In the genomic region with DNA sequence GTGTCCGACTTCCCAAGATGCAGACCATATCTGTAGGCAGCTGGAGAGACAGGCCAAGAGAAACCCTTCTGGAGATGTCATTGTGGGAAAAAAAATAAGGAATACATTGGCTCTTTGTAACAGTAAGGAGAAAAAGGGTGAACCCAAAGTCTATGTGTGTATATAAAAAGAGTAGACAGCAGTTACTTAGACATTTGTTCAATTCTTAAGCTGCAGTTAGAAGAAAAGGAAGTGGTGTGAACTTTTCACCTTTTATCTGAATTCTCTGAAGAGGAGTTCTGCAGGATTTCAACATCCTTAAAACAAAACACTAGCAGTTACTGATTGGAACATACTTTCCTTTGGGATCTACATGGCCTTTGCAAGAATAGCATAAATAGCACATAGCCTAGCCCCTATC, we compare ENCODE assay signal across 9 cellular contexts. TPM values are rescaled to one million over a fixed set of nuclear protein-coding genes. Genes with fewer than 3 reads are reported as not detected.
DNase-seq lines count a peak whose midpoint lies in the region; ATAC-seq and TF ChIP-seq lines count a peak whose summit lies in the region.
"Had no signal": no experiment of that assay in that cellular context is flagged by ENCODE, and none has a peak within 500 bp of the region (broad histone marks: within the 10 kb centered on the region; RNA-seq: fewer than 3 reads in every experiment).

No MANE protein-coding gene starts in this region.

- H3K36me3 Mint-ChIP-seq in stimulated activated effector memory CD8-positive, alpha-beta T cell treated with anti-CD3 and anti-CD28 coated beads, Interleukin-12 subunit alpha, Interleukin-12 subunit beta, amount 100 ng/mL, for 72 hours: peaks cover 15% of the 10 kb centered on the region

- H3K4me1 Mint-ChIP-seq in stimulated activated effector memory CD8-positive, alpha-beta T cell treated with anti-CD3 and anti-CD28 coated beads, Interleukin-12 subunit alpha, Interleukin-12 subunit beta, amount 100 ng/mL, for 72 hours: peaks cover 84% of the 10 kb centered on the region

- no peaks in the 10 kb centered on the region for H3K27me3 ChIP-seq in HL-60 (ENCODE audit: insufficient read depth, poor library complexity, severe bottlenecking)

- H3K9me3 Mint-ChIP-seq in stimulated activated effector memory CD8-positive, alpha-beta T cell treated with anti-CD3 and anti-CD28 coated beads, Interleukin-12 subunit alpha, Interleukin-12 subunit beta, amount 100 ng/mL, for 72 hours: no peaks in the 10 kb centered on the region

- DNase-seq in HL-60 (ENCODE audit: low read depth in 1 of 2, low spot score in 1 of 2) (no peak), fibroblast of pulmonary artery (ENCODE audit: low read depth) (peak; percentile 29), HT-29 (ENCODE audit: low spot score) (no peak)
- DNase-seq in stimulated activated effector memory CD8-positive, alpha-beta T cell treated with anti-CD3 and anti-CD28 coated beads, Interleukin-12 subunit alpha, Interleukin-12 subunit beta, amount 100 ng/mL, for 72 hours (ENCODE audit: low spot score in 2 of 2): no peak
- DNase-seq: NCI-H446 treated with DMSO at 0.1 percent for 48 hours had no signal

- TF ChIP-seq CTCF in HL-60 (IDR thresholded peaks at IDR 0.05; ENCODE audit: insufficient read depth, low read length) (no peak), fibroblast of pulmonary artery (IDR thresholded peaks at IDR 0.05; ENCODE audit: low read length, missing control alignments) (no peak)

- H3K4me3 ChIP-seq in HL-60 (replicated peaks; ENCODE audit: insufficient read depth, low read length): no peak overlapping the region
- no peak overlapping the region for H3K4me3 ChIP-seq in fibroblast of pulmonary artery (replicated peaks; ENCODE audit: low read depth, low read length)

- ATAC-seq in SK-N-SH treated with all-trans-retinoic acid at 6 μM for 48 hours (peak; percentile 47), GM18858 (IDR thresholded peaks at IDR 0.05; ENCODE audit: unreplicated experiment) (no peak), GM21528 (IDR thresholded peaks at IDR 0.05; ENCODE audit: low FRiP score, unreplicated experiment) (no peak), GM21381 (IDR thresholded peaks at IDR 0.05; ENCODE audit: unreplicated experiment) (no peak)
- no peak for ATAC-seq in stimulated activated effector memory CD8-positive, alpha-beta T cell treated with anti-CD3 and anti-CD28 coated beads, Interleukin-12 subunit alpha, Interleukin-12 subunit beta, amount 100 ng/mL, for 72 hours

- peak overlapping the region; percentile 95 for H3K27ac ChIP-seq in HL-60 (replicated peaks)

- H3K27ac Mint-ChIP-seq in stimulated activated effector memory CD8-positive, alpha-beta T cell treated with anti-CD3 and anti-CD28 coated beads, Interleukin-12 subunit alpha, Interleukin-12 subunit beta, amount 100 ng/mL, for 72 hours: peak overlapping the region; percentile 98

- H3K4me3 Mint-ChIP-seq in stimulated activated effector memory CD8-positive, alpha-beta T cell treated with anti-CD3 and anti-CD28 coated beads, Interleukin-12 subunit alpha, Interleukin-12 subunit beta, amount 100 ng/mL, for 72 hours: peak overlapping the region; percentile 92

TF ChIP-seq in SK-N-SH treated with all-trans-retinoic acid at 6 μM for 48 hours, 23 proteins besides CTCF, POLR2A, EP300 and RAD21 (continues in another document):
- no peak for TF ChIP-seq ISL1 (CRISPR knock-in tag; IDR thresholded peaks at IDR 0.05)
- TF ChIP-seq ARNTL (CRISPR knock-in tag; IDR thresholded peaks at IDR 0.05; ENCODE audit: borderline replicate concordance, low read depth): no peak
- TF ChIP-seq RARB (CRISPR knock-in tag; IDR thresholded peaks at IDR 0.05): no peak
- no peak for TF ChIP-seq ZNF70 (CRISPR knock-in tag; IDR thresholded peaks at IDR 0.05)
- no peak for TF ChIP-seq TCF4 (CRISPR knock-in tag; IDR thresholded peaks at IDR 0.05; ENCODE audit: borderline replicate concordance)
- TF ChIP-seq, protein P1, sequence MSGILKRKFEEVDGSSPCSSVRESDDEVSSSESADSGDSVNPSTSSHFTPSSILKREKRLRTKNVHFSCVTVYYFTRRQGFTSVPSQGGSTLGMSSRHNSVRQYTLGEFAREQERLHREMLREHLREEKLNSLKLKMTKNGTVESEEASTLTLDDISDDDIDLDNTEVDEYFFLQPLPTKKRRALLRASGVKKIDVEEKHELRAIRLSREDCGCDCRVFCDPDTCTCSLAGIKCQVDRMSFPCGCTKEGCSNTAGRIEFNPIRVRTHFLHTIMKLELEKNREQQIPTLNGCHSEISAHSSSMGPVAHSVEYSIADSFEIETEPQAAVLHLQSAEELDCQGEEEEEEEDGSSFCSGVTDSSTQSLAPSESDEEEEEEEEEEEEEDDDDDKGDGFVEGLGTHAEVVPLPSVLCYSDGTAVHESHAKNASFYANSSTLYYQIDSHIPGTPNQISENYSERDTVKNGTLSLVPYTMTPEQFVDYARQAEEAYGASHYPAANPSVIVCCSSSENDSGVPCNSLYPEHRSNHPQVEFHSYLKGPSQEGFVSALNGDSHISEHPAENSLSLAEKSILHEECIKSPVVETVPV (CRISPR knock-in tag; IDR thresholded peaks at IDR 0.05): no peak
- TF ChIP-seq, protein P2, sequence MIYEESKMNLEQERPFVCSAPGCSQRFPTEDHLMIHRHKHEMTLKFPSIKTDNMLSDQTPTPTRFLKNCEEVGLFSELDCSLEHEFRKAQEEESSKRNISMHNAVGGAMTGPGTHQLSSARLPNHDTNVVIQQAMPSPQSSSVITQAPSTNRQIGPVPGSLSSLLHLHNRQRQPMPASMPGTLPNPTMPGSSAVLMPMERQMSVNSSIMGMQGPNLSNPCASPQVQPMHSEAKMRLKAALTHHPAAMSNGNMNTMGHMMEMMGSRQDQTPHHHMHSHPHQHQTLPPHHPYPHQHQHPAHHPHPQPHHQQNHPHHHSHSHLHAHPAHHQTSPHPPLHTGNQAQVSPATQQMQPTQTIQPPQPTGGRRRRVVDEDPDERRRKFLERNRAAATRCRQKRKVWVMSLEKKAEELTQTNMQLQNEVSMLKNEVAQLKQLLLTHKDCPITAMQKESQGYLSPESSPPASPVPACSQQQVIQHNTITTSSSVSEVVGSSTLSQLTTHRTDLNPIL (CRISPR knock-in tag; IDR thresholded peaks at IDR 0.05; ENCODE audit: low read depth): no peak
- TF ChIP-seq CSDC2 (CRISPR knock-in tag; IDR thresholded peaks at IDR 0.05): no peak
- TF ChIP-seq BACH2 (CRISPR knock-in tag; IDR thresholded peaks at IDR 0.05; ENCODE audit: borderline replicate concordance): no peak
- no peak for TF ChIP-seq ZNF8 (CRISPR knock-in tag; IDR thresholded peaks at IDR 0.05)
- TF ChIP-seq, protein P3, sequence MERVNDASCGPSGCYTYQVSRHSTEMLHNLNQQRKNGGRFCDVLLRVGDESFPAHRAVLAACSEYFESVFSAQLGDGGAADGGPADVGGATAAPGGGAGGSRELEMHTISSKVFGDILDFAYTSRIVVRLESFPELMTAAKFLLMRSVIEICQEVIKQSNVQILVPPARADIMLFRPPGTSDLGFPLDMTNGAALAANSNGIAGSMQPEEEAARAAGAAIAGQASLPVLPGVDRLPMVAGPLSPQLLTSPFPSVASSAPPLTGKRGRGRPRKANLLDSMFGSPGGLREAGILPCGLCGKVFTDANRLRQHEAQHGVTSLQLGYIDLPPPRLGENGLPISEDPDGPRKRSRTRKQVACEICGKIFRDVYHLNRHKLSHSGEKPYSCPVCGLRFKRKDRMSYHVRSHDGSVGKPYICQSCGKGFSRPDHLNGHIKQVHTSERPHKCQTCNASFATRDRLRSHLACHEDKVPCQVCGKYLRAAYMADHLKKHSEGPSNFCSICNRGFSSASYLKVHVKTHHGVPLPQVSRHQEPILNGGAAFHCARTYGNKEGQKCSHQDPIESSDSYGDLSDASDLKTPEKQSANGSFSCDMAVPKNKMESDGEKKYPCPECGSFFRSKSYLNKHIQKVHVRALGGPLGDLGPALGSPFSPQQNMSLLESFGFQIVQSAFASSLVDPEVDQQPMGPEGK (CRISPR knock-in tag; IDR thresholded peaks at IDR 0.05; ENCODE audit: borderline replicate concordance): no peak
- TF ChIP-seq, protein P4, sequence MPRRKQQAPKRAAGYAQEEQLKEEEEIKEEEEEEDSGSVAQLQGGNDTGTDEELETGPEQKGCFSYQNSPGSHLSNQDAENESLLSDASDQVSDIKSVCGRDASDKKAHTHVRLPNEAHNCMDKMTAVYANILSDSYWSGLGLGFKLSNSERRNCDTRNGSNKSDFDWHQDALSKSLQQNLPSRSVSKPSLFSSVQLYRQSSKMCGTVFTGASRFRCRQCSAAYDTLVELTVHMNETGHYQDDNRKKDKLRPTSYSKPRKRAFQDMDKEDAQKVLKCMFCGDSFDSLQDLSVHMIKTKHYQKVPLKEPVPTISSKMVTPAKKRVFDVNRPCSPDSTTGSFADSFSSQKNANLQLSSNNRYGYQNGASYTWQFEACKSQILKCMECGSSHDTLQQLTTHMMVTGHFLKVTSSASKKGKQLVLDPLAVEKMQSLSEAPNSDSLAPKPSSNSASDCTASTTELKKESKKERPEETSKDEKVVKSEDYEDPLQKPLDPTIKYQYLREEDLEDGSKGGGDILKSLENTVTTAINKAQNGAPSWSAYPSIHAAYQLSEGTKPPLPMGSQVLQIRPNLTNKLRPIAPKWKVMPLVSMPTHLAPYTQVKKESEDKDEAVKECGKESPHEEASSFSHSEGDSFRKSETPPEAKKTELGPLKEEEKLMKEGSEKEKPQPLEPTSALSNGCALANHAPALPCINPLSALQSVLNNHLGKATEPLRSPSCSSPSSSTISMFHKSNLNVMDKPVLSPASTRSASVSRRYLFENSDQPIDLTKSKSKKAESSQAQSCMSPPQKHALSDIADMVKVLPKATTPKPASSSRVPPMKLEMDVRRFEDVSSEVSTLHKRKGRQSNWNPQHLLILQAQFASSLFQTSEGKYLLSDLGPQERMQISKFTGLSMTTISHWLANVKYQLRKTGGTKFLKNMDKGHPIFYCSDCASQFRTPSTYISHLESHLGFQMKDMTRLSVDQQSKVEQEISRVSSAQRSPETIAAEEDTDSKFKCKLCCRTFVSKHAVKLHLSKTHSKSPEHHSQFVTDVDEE (CRISPR knock-in tag; IDR thresholded peaks at IDR 0.05): no peak
- TF ChIP-seq PPARA (CRISPR knock-in tag; IDR thresholded peaks at IDR 0.05; ENCODE audit: borderline replicate concordance): no peak

RNA-seq across cellular contexts. Expression of a gene that starts 21.7 kb away (rescaled TPM):
- total RNA-seq in HT-29 (2014; rRNA removed; shearing (Covaris generic)): 4.4 and 5.2 TPM in 2 replicates

RNA-seq across cellular contexts. Expression of a gene that starts 34.5 kb away (rescaled TPM):
- 64.0 and 73.7 TPM in 2 replicates for total RNA-seq in HT-29 (2014; rRNA removed; shearing (Covaris generic))

RNA-seq across cellular contexts. Expression of a gene that starts 46.2 kb away (rescaled TPM):
- 23.0 and 25.4 TPM in 2 replicates for total RNA-seq in HT-29 (2014; rRNA removed; shearing (Covaris generic))
